ENCODE assay signal across 22 cellular contexts in the genomic region with DNA sequence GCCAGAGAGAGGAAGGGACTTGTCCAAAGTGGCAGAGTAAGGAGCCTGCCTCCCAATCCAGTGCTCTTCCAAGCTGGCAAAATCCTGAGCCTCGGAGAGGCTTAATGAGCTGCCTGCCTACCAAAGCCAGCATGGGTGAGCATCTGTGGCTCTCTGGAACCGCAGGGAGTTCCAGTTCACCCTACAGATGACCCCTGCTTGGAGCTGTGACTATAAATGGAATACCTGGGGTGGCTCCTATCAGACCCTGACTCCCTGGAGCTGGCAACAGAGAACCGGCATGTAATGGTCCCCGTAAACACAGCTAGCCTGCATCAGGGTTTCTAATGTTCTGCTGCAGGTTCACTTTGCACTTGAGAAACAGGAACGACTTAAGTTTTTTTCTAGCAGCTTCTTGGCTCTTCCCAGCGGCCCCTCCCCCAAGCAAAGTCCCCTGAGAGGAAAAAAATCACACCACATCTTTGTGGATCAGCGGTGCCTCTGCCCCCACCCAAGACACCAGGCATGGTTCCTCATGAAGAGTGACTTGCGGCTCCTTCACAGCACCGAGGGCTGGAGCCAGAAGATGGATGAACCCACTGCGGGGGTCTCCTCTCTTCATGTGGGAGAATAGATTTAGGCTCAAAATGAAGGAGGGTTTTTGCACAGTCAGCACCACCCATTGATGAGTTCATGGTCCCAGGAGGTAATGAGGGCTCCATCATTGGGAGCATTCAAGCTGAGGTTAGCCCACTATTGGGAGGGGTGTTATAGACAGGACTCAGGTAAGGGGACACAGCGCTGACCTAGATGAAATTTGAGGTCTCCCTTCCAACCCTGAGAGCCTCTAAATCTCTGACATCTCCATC.
A peak's percentile ranks its signal among the peaks of the same experiment; 100 is the strongest.
DNase-seq lines count a peak whose midpoint lies in the region; ATAC-seq, FAIRE-seq and TF ChIP-seq lines count a peak whose summit lies in the region.
"Had no signal": no experiment of that assay in that cellular context is flagged by ENCODE, and none has a peak within 500 bp of the region (broad histone marks: within the 10 kb centered on the region; RNA-seq: fewer than 3 reads in every experiment).

No MANE protein-coding gene starts in this region.

- no peak overlapping the region for H2AK5ac ChIP-seq in neuronal stem cell (ENCODE audit: low read depth, low read length)

- peaks cover 13 to 67% of the 10 kb centered on the region in 2 experiments; a peak in 4 of 5 replicates for H3K27me3 ChIP-seq in K562 (ENCODE audit: control insufficient read depth in 2 of 2, insufficient read depth in 2 of 2, low read length in 2 of 2)
- H3K27me3 ChIP-seq in neuronal stem cell (ENCODE audit: control insufficient read depth in 3 of 3, insufficient read depth in 3 of 3, low read depth in 1 of 3, low read length in 3 of 3) = peaks cover 0 to 40% (median 0%) of the 10 kb centered on the region in 3 experiments
- peaks cover 30% of the 10 kb centered on the region for H3K27me3 ChIP-seq in PC-9 (ENCODE audit: insufficient read depth, low read depth)

- no peak overlapping the region for H3K4ac ChIP-seq in neuronal stem cell (ENCODE audit: low read length)

- H3K36me3 ChIP-seq in K562 (ENCODE audit: control insufficient read depth, insufficient read depth, low read length) = no peaks in the 10 kb centered on the region
- no peaks in the 10 kb centered on the region for H3K36me3 ChIP-seq in neuronal stem cell (replicated peaks in 1 of 2; ENCODE audit: control insufficient read depth in 2 of 2, insufficient read depth in 2 of 2, low read length in 2 of 2)
- H3K36me3 ChIP-seq in PC-9 (ENCODE audit: low read depth) = no peaks in the 10 kb centered on the region

- intact Hi-C loops in K562 (cut with micrococcal nuclease) (no loop called here), PC-9 (cut with micrococcal nuclease; ENCODE audit: unreplicated experiment) (no loop called here)

- H2BK12ac ChIP-seq in neuronal stem cell (ENCODE audit: low read length) = no peak overlapping the region

- 2% methylated on average over 11 of the region's 11 CpGs for WGBS in K562 (ENCODE audit: insufficient coverage, low coverage, missing lambda C conversion rate)
- no CpG with 5 or more reads among the region's 11 CpGs for WGBS in neuronal stem cell (ENCODE audit: extremely low coverage in 2 of 2, insufficient read length in 2 of 2, insufficient replicate concordance in 1 of 2), 2 donors

- TF ChIP-seq CTCF in K562 (IDR thresholded peaks at IDR 0.05 in 2 of 3, conservative IDR thresholded peaks at IDR 0.05 in 1 of 3; ENCODE audit: insufficient read depth in 2 of 3, low read depth in 1 of 3, low read length in 3 of 3) (no peak), PC-9 (conservative IDR thresholded peaks at IDR 0.05) (no peak)

- no peak overlapping the region for H3K9ac ChIP-seq in K562 (ENCODE audit: insufficient read depth in 1 of 2, low read depth in 2 of 2, low read length in 2 of 2)
- H3K9ac ChIP-seq in neuronal stem cell (ENCODE audit: low read depth, low read length, poor library complexity) = no peak overlapping the region

- H3K4me2 ChIP-seq in K562 (ENCODE audit: insufficient read depth, low read length) (no peak overlapping the region), neuronal stem cell (ENCODE audit: insufficient read depth, low read length, poor library complexity, severe bottlenecking) (peak overlapping the region; percentile 3), PC-9 (no peak overlapping the region)

- no peaks in the 10 kb centered on the region for H3K4me1 ChIP-seq in K562 (replicated peaks in 1 of 2; ENCODE audit: control insufficient read depth in 2 of 2, insufficient read depth in 2 of 2, low read length in 2 of 2)
- no peaks in the 10 kb centered on the region for H3K4me1 ChIP-seq in neuronal stem cell (ENCODE audit: control insufficient read depth in 2 of 2, insufficient read depth in 1 of 2, low read depth in 1 of 2, low read length in 2 of 2)
- H3K4me1 ChIP-seq in PC-9 (replicated peaks; ENCODE audit: insufficient read depth) = no peaks in the 10 kb centered on the region

- TF ChIP-seq POLR2A in K562 (conservative IDR thresholded peaks at IDR 0.05) = no peak

- no peak overlapping the region for H4K91ac ChIP-seq in neuronal stem cell (ENCODE audit: low read depth, low read length, poor library complexity)

- no peak overlapping the region for H3K14ac ChIP-seq in neuronal stem cell (ENCODE audit: low read length)

- no peaks in the 10 kb centered on the region for H3K9me2 ChIP-seq in PC-9 (ENCODE audit: insufficient read depth)

- no peak for TF ChIP-seq RAD21 in K562 (CRISPR knock-in tag; conservative IDR thresholded peaks at IDR 0.05 in 1 of 2, IDR thresholded peaks at IDR 0.05 in 1 of 2)

- no peak for ATAC-seq in K562
- ATAC-seq in HG02588 (IDR thresholded peaks at IDR 0.05; ENCODE audit: unreplicated experiment) = no peak
- no peak for ATAC-seq in HG03442 (IDR thresholded peaks at IDR 0.05; ENCODE audit: unreplicated experiment)
- ATAC-seq: GM12878, PC-3 had no signal

- peaks cover 2% of the 10 kb centered on the region for H3K36me3 Mint-ChIP-seq in IgD-negative memory B cell
- H3K36me3 Mint-ChIP-seq: CD8-positive, alpha-beta memory T cell had no signal

- in situ Hi-C loops in K562 (cut with MboI) = no loop called here

- POLR2A ChIA-PET in K562 (lab: Yijun Ruan, JAX) = interaction anchor here (1.1 kb wide), 1 partner anchor 82 kb away, joined by 3 read pairs; no protein-coding TSS in a partner anchor
- POLR2A ChIA-PET in PC-9 (lab: Charles Lee; ENCODE audit: unreplicated experiment) = no interaction called here

- H3K4me1 Mint-ChIP-seq in IgD-negative memory B cell = peaks cover 25 to 38% (median 28%) of the 10 kb centered on the region in 3 donors

- DNase-seq in NCI-H146 (lab: John Stamatoyannopoulos, UW) (peak; percentile 9), NCI-H146 treated with DMSO at 0.1 percent for 48 hours (lab: John Stamatoyannopoulos, UW; ENCODE audit: unreplicated experiment) (no peak), K562 (ENCODE audit: extremely low read depth in 1 of 4, low spot score in 3 of 4) (no peak), neuronal stem cell (ENCODE audit: low spot score) (no peak), PC-9 (no peak)
- DNase-seq: CD8-positive, alpha-beta memory T cell; DMS53; EL; GOT3; MM.1S; NCI-H1105; NCI-H1694 treated with DMSO at 0.1 percent for 48 hours; NCI-H2227 treated with DMSO at 0.1 percent for 48 hours; NCI-H510A treated with DMSO at 0.1 percent for 48 hours; NCI-H82; PC-3 had no signal

- no peaks in the 10 kb centered on the region for H3K79me1 ChIP-seq in neuronal stem cell (ENCODE audit: low read depth, low read length)

- H3K4me3 ChIP-seq in K562 (no peak overlapping the region), neuronal stem cell (ENCODE audit: low read length in 2 of 2) (no peak overlapping the region), PC-9 (no peak overlapping the region)
- H3K4me3 ChIP-seq: GM12878 had no signal

- no peaks in the 10 kb centered on the region for H3K9me1 ChIP-seq in K562 (ENCODE audit: control insufficient read depth, insufficient read depth, low read length)

- CTCF ChIA-PET in K562 (lab: Yijun Ruan, JAX; ENCODE audit: low intra/inter-chr PET ratio) (no interaction called here), PC-9 (lab: Charles Lee) (no interaction called here)

- peaks cover 35% of the 10 kb centered on the region for H3K27me3 Mint-ChIP-seq in IgD-negative memory B cell

- no peak for TF ChIP-seq EP300 in K562 (IDR thresholded peaks at IDR 0.05; ENCODE audit: low read length)

- H3K23ac ChIP-seq in neuronal stem cell (ENCODE audit: low read depth, low read length, poor library complexity) = no peak overlapping the region

- no peak overlapping the region for H2BK120ac ChIP-seq in neuronal stem cell (ENCODE audit: low read depth, low read length)

- H3K79me2 ChIP-seq in K562 (ENCODE audit: control insufficient read depth, insufficient read depth, low read length) (no peaks in the 10 kb centered on the region), PC-9 (ENCODE audit: low read depth) (no peaks in the 10 kb centered on the region)

- no peaks in the 10 kb centered on the region for H3F3A ChIP-seq in PC-9 (ENCODE audit: insufficient read depth, low read depth)

- no peak overlapping the region for H4K8ac ChIP-seq in neuronal stem cell (ENCODE audit: low read depth, low read length)

- H3K18ac ChIP-seq in neuronal stem cell (ENCODE audit: low read length) = no peak overlapping the region

- H3K9me3 Mint-ChIP-seq in IgD-negative memory B cell = peaks cover 0 to 1% (median 0%) of the 10 kb centered on the region in 3 donors
- H3K9me3 Mint-ChIP-seq: CD8-positive, alpha-beta memory T cell had no signal

- H4K20me1 ChIP-seq in K562 (replicated peaks; ENCODE audit: control insufficient read depth, insufficient read depth, low read length) = no peaks in the 10 kb centered on the region
- H4K20me1 ChIP-seq in PC-9 (ENCODE audit: insufficient read depth) = no peaks in the 10 kb centered on the region

- peak overlapping the region in 3 of 4 donors; percentile 42 to 60 (median 54) for H3K4me3 Mint-ChIP-seq in IgD-negative memory B cell
- H3K4me3 Mint-ChIP-seq: CD8-positive, alpha-beta memory T cell had no signal

- H2AFZ ChIP-seq in K562 (ENCODE audit: low read depth, low read length) = no peak overlapping the region
- H2AFZ ChIP-seq in neuronal stem cell (ENCODE audit: low read length) = no peak overlapping the region
- H2AFZ ChIP-seq in PC-9 = no peak overlapping the region

- BruUV-seq in K562 (replicated peaks; lab: Mats Ljungman, UMichigan) = no TSS peak
- BruUV-seq in PC-9 (replicated peaks; lab: Mats Ljungman, UMichigan) = no TSS peak

- H3K9me3 ChIP-seq in K562 (replicated peaks; ENCODE audit: control insufficient read depth, insufficient read depth, low read depth, low read length) (no peaks in the 10 kb centered on the region), neuronal stem cell (replicated peaks in 1 of 2; ENCODE audit: control insufficient read depth in 2 of 2, insufficient read depth in 1 of 2, low read depth in 1 of 2, low read length in 2 of 2) (no peaks in the 10 kb centered on the region), PC-9 (ENCODE audit: insufficient read depth, low read depth) (no peaks in the 10 kb centered on the region)

- H3K27ac ChIP-seq in K562 (ENCODE audit: extremely low read depth, low read depth, low read length) = no peak overlapping the region
- H3K27ac ChIP-seq in neuronal stem cell (replicated peaks; ENCODE audit: low read length) = no peak overlapping the region
- H3K27ac ChIP-seq in PC-9 = no peak overlapping the region
- H3K27ac ChIP-seq: 22Rv1, HL-60 had no signal

- peak overlapping the region in 2 of 3 donors; percentile 40 to 46 for H3K27ac Mint-ChIP-seq in IgD-negative memory B cell
- H3K27ac Mint-ChIP-seq: CD8-positive, alpha-beta memory T cell had no signal

- no peak for FAIRE-seq in K562 (lab: Jason Lieb, UNC)
- FAIRE-seq: GM12878 had no signal

- H2BK5ac ChIP-seq in neuronal stem cell (ENCODE audit: low read length) = no peak overlapping the region

- H2BK15ac ChIP-seq in neuronal stem cell (ENCODE audit: low read length) = no peak overlapping the region

TF ChIP-seq in K562, 482 proteins besides CTCF, POLR2A, EP300 and RAD21 (continues in another document):
- TF ChIP-seq MAFK (IDR thresholded peaks at IDR 0.05; ENCODE audit: low read length) (peak; percentile 40; the same call in 1 of the 2 replicates), MAFG (tag; conservative IDR thresholded peaks at IDR 0.05) (peak; percentile 72), ZNF316 (IDR thresholded peaks at IDR 0.05) (peak; percentile 68), CBX8 (IDR thresholded peaks at IDR 0.05; ENCODE audit: borderline replicate concordance, extremely low read depth, low read depth, low read length, poor library complexity, severe bottlenecking) (no peak)
